In genomic region chr4:188030401-188030800, GRCh38 we compare ENCODE assay signal across 1 cellular context.
TF ChIP-seq lines count a peak whose summit lies in the region.

No MANE protein-coding gene starts in this region.

TF ChIP-seq in GM23338, 12 proteins besides CTCF, POLR2A, EP300 and RAD21:
- TF ChIP-seq ZNF462 (CRISPR knock-in tag; IDR thresholded peaks at IDR 0.05) (no peak), ZNF331 (CRISPR knock-in tag; IDR thresholded peaks at IDR 0.05; ENCODE audit: low read depth) (no peak), POLR2AphosphoS5 (IDR thresholded peaks at IDR 0.05; ENCODE audit: low read depth) (no peak), NANOG (IDR thresholded peaks at IDR 0.05; ENCODE audit: borderline replicate concordance) (no peak), CREB1 (CRISPR knock-in tag; IDR thresholded peaks at IDR 0.05; ENCODE audit: low read depth) (no peak), ZNF114 (CRISPR knock-in tag; IDR thresholded peaks at IDR 0.05) (no peak), REST (IDR thresholded peaks at IDR 0.05; ENCODE audit: unreplicated experiment) (no peak), EZH2phosphoT487 (IDR thresholded peaks at IDR 0.05; ENCODE audit: unreplicated experiment) (no peak)
